8 cellular contexts compared by ENCODE assay signal in the genomic region with DNA sequence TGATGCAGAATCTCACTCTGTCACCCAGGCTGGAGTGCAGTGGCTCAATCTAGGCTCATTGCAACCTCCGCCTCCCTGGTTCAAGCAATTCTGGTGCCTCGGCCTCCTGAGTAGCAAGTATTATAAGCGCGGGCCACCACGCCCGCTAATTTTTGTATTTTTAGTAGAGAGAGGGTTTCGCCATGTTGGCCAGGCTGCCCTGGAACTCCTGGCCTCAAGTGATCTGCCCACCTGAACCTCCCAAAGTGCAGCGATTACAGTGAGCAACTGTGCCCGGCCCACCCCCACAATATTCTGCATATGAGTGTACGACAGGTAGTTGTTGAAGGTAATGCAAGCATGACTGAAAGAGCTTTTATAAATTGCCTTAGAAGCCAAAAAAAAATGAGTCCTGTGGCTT. TPM values are rescaled to one million over a fixed set of nuclear protein-coding genes. Genes with fewer than 3 reads are reported as not detected.
DNase-seq lines count a peak whose midpoint lies in the region; ATAC-seq, FAIRE-seq and TF ChIP-seq lines count a peak whose summit lies in the region.

No MANE protein-coding gene starts in this region.

- H3K27ac Mint-ChIP-seq in effector memory CD8-positive, alpha-beta T cell: peak overlapping the region; percentile 96 to 99
- H3K27ac Mint-ChIP-seq in CD14-positive monocyte: peak overlapping the region in 3 of 7 donors; percentile 25 to 83 (median 41)

- no peaks in the 10 kb centered on the region for H3K9me3 Mint-ChIP-seq in effector memory CD8-positive, alpha-beta T cell
- no peaks in the 10 kb centered on the region for H3K9me3 Mint-ChIP-seq in CD14-positive monocyte
- no peaks in the 10 kb centered on the region for H3K9me3 Mint-ChIP-seq in activated T-cell treated with anti-CD3 and anti-CD28 coated beads, Interleukin-2, amount 50 U/mL, for 4 hours

- no peak overlapping the region for H4K8ac ChIP-seq in trophoblast cell (ENCODE audit: low read depth, low read length)

- no peak overlapping the region for H2BK5ac ChIP-seq in trophoblast cell (ENCODE audit: low read depth, low read length, poor library complexity)

- H3K4me3 Mint-ChIP-seq in effector memory CD8-positive, alpha-beta T cell: peak overlapping the region in 1 of 2 donors; percentile 92
- H3K4me3 Mint-ChIP-seq in CD14-positive monocyte: no peak overlapping the region
- no peak overlapping the region for H3K4me3 Mint-ChIP-seq in activated T-cell treated with anti-CD3 and anti-CD28 coated beads, Interleukin-2, amount 50 U/mL, for 4 hours

- H3K18ac ChIP-seq in trophoblast cell (ENCODE audit: low read length): no peak overlapping the region

- peaks cover 7% of the 10 kb centered on the region for H3K79me2 ChIP-seq in trophoblast cell (ENCODE audit: control insufficient read depth, insufficient read depth, low read length, poor library complexity)

- H4K12ac ChIP-seq in trophoblast cell (ENCODE audit: low read depth, low read length): no peak overlapping the region

- H3K14ac ChIP-seq in trophoblast cell (ENCODE audit: low read length): no peak overlapping the region

- no peak overlapping the region for H4K91ac ChIP-seq in trophoblast cell (ENCODE audit: low read depth, low read length)

- H3K4ac ChIP-seq in trophoblast cell (ENCODE audit: low read depth, low read length): peak overlapping the region; percentile 98

- intact Hi-C loops in CD14-positive monocyte (cut with micrococcal nuclease): loop anchor here in 1 of 2 donors (5.0 to 10.0 kb wide), 2 partner anchors 220 to 342 kb away; a partner anchor contains a TSS

- H3K36me3 Mint-ChIP-seq in effector memory CD8-positive, alpha-beta T cell (ENCODE audit: insufficient read depth): peaks cover 20% of the 10 kb centered on the region
- peaks cover 3 to 7% of the 10 kb centered on the region in 2 donors for H3K36me3 Mint-ChIP-seq in CD14-positive monocyte
- peaks cover 14% of the 10 kb centered on the region for H3K36me3 Mint-ChIP-seq in activated T-cell treated with anti-CD3 and anti-CD28 coated beads, Interleukin-2, amount 50 U/mL, for 4 hours (ENCODE audit: insufficient read depth)

- H3K27me3 ChIP-seq in NT2/D1 (ENCODE audit: insufficient read depth, insufficient read length) (no peaks in the 10 kb centered on the region), trophoblast cell (ENCODE audit: insufficient read depth, low read length) (no peaks in the 10 kb centered on the region)

- DNase-seq in activated CD8-positive, alpha-beta memory T cell treated with anti-CD3 and anti-CD28 coated beads, Interleukin-2, amount 50 U/mL, for 48 hours: peak; percentile 53
- no peak for DNase-seq in activated CD8-positive, alpha-beta memory T cell treated with anti-CD3 and anti-CD28 coated beads for 24 hours
- DNase-seq in NT2/D1 (ENCODE audit: low read depth, low spot score) (no peak), trophoblast cell (no peak), CD14-positive monocyte (ENCODE audit: low spot score) (no peak), D721Med (ENCODE audit: insufficient read length, low spot score) (no peak)
- no peak for DNase-seq in effector memory CD8-positive, alpha-beta T cell
- no peak for DNase-seq in activated T-cell treated with anti-CD3 and anti-CD28 coated beads, Interleukin-2, amount 50 U/mL, for 4 hours

- no peaks in the 10 kb centered on the region for H3K27me3 Mint-ChIP-seq in effector memory CD8-positive, alpha-beta T cell
- H3K27me3 Mint-ChIP-seq in CD14-positive monocyte (ENCODE audit: low read depth in 3 of 3): peaks cover 0 to 3% (median 0%) of the 10 kb centered on the region in 3 donors
- no peaks in the 10 kb centered on the region for H3K27me3 Mint-ChIP-seq in activated T-cell treated with anti-CD3 and anti-CD28 coated beads, Interleukin-2, amount 50 U/mL, for 4 hours (ENCODE audit: low read depth)

- FAIRE-seq in D721Med (lab: Jason Lieb, UNC): no peak

- peaks cover 49% of the 10 kb centered on the region for H3K36me3 ChIP-seq in NT2/D1 (ENCODE audit: insufficient read depth, insufficient read length, low read length)
- H3K36me3 ChIP-seq in trophoblast cell (ENCODE audit: control insufficient read depth in 1 of 2, insufficient read depth in 2 of 2, low read length in 2 of 2): no peaks in the 10 kb centered on the region

- ATAC-seq in effector memory CD8-positive, alpha-beta T cell (replicated peaks): no peak
- no peak for ATAC-seq in activated T-cell treated with anti-CD3 and anti-CD28 coated beads, Interleukin-2, amount 50 U/mL, for 4 hours

- H2BK120ac ChIP-seq in trophoblast cell (ENCODE audit: insufficient read depth, low read length, poor library complexity): no peak overlapping the region

- no peaks in the 10 kb centered on the region for H3K4me1 ChIP-seq in NT2/D1 (ENCODE audit: insufficient read depth, insufficient read length)
- peaks cover 0 to 3% of the 10 kb centered on the region in 2 experiments for H3K4me1 ChIP-seq in trophoblast cell (ENCODE audit: control insufficient read depth in 1 of 2, insufficient read depth in 2 of 2, low read length in 2 of 2)

- H3K9ac ChIP-seq in NT2/D1 (ENCODE audit: insufficient read length, low read depth): peak overlapping the region; percentile 97
- no peak overlapping the region for H3K9ac ChIP-seq in trophoblast cell (ENCODE audit: low read length)

- peaks cover 10 to 14% of the 10 kb centered on the region in 2 donors for H3K4me1 Mint-ChIP-seq in effector memory CD8-positive, alpha-beta T cell (ENCODE audit: low read depth in 2 of 2)
- H3K4me1 Mint-ChIP-seq in CD14-positive monocyte: peaks cover 14% of the 10 kb centered on the region
- H3K4me1 Mint-ChIP-seq in activated T-cell treated with anti-CD3 and anti-CD28 coated beads, Interleukin-2, amount 50 U/mL, for 4 hours (ENCODE audit: low read depth): peaks cover 5% of the 10 kb centered on the region

- no peak overlapping the region for H2AK5ac ChIP-seq in trophoblast cell (ENCODE audit: low read length)

- H3K4me3 ChIP-seq in NT2/D1 (ENCODE audit: insufficient read length, low read depth) (peak overlapping the region; percentile 95), trophoblast cell (ENCODE audit: low read depth, low read length) (no peak overlapping the region)

- H2BK12ac ChIP-seq in trophoblast cell (ENCODE audit: low read length): no peak overlapping the region

- no peak overlapping the region for H3K23ac ChIP-seq in trophoblast cell (ENCODE audit: low read length)

- peak overlapping the region; percentile 10 for H3K4me2 ChIP-seq in trophoblast cell (ENCODE audit: low read length)

- H3K79me1 ChIP-seq in trophoblast cell (ENCODE audit: low read length): peaks cover 3% of the 10 kb centered on the region

- TF ChIP-seq CTCF in CD14-positive monocyte (IDR thresholded peaks at IDR 0.05) (no peak), D721Med (IDR thresholded peaks at IDR 0.05; ENCODE audit: insufficient read depth, missing control alignments) (no peak)

- H2AFZ ChIP-seq in trophoblast cell (ENCODE audit: insufficient read depth, low read length, poor library complexity): no peak overlapping the region

- H3K9me3 ChIP-seq in NT2/D1 (ENCODE audit: insufficient read depth, low read length) (no peaks in the 10 kb centered on the region), trophoblast cell (ENCODE audit: insufficient read depth, low read depth, low read length) (no peaks in the 10 kb centered on the region)

- no CpG with 5 or more reads among the region's 10 CpGs for WGBS in trophoblast cell (ENCODE audit: extremely low coverage, insufficient coverage, insufficient read length)

- no peak overlapping the region for H3K27ac ChIP-seq in trophoblast cell (ENCODE audit: low read depth, low read length)

RNA-seq across cellular contexts. Expression of a gene that starts 1.2 kb away (rescaled TPM):
- polyA plus RNA-seq in trophoblast cell (2013): 28.1 and 29.2 TPM in 2 replicates
- 1 to 10 TPM; 3.9 to 5.8 TPM for polyA plus RNA-seq in CD14-positive monocyte
- total RNA-seq in activated T-cell treated with anti-CD3 and anti-CD28 coated beads, Interleukin-2, amount 50 U/mL, for 4 hours: 100 to 1,000 TPM; 150 to 177 (median 160) TPM
